In genomic region chr5:140298183-140298601, GRCh38 we compare ENCODE assay signal across 8 cellular contexts. TPM values are rescaled to one million over a fixed set of nuclear protein-coding genes. Genes with fewer than 3 reads are reported as not detected.
DNase-seq lines count a peak whose midpoint lies in the region; ATAC-seq, FAIRE-seq and TF ChIP-seq lines count a peak whose summit lies in the region.

No MANE protein-coding gene starts in this region.

- no peaks in the 10 kb centered on the region for H3K36me3 ChIP-seq in rectal smooth muscle tissue (ENCODE audit: control insufficient read depth, insufficient read depth, low read length)

- in situ Hi-C loops in G401 (cut with HindIII; ENCODE audit: low sequenced_read_pairs): no loop called here

- FAIRE-seq in RCC 7860 (lab: Jason Lieb, UNC): peak; percentile 92

- ATAC-seq in HG03139 (IDR thresholded peaks at IDR 0.05; ENCODE audit: unreplicated experiment): no peak

- no peak for TF ChIP-seq CTCF in epithelial cell of proximal tubule (conservative IDR thresholded peaks at IDR 0.05; ENCODE audit: low read depth, low read length)

- H3K27me3 ChIP-seq in rectal smooth muscle tissue (ENCODE audit: control insufficient read depth, insufficient read depth, low read length): no peaks in the 10 kb centered on the region

- TF ChIP-seq POLR2A in erythroblast (IDR thresholded peaks at IDR 0.05; ENCODE audit: low read length): no peak

- H3K4me3 ChIP-seq in epithelial cell of proximal tubule (ENCODE audit: low read depth, low read length) (no peak overlapping the region), rectal smooth muscle tissue (ENCODE audit: low read length) (no peak overlapping the region)

- DNase-seq in G401 (ENCODE audit: low spot score): peak; percentile 37
- peak; percentile 95 for DNase-seq in RCC 7860 (ENCODE audit: low spot score)
- peak; percentile 83 for DNase-seq in epithelial cell of proximal tubule (ENCODE audit: low read depth)
- DNase-seq in NCI-H526 (lab: John Stamatoyannopoulos, UW): no peak
- DNase-seq in effector CD4-positive, alpha-beta T cell: no peak
- DNase-seq in erythroblast (lab: John Stamatoyannopoulos, UW): no peak

- H3K9ac ChIP-seq in rectal smooth muscle tissue (ENCODE audit: low read length): no peak overlapping the region

- peak overlapping the region; percentile 30 for H3K27ac ChIP-seq in rectal smooth muscle tissue (ENCODE audit: low read depth, low read length)

- peaks cover 31% of the 10 kb centered on the region for H3K4me1 ChIP-seq in rectal smooth muscle tissue (ENCODE audit: control insufficient read depth, insufficient read depth, low read length)

RNA-seq across cellular contexts. Expression of gene PFDN1, which starts 4.7 kb away (rescaled TPM):
- total RNA-seq in G401 (2014; rRNA removed; shearing (Covaris generic)): 266 and 273 TPM in 2 replicates
- total RNA-seq in epithelial cell of proximal tubule: 159 and 173 TPM in 2 replicates

RNA-seq across cellular contexts. Expression of gene HBEGF, which starts 48.2 kb away (rescaled TPM):
- 28.3 and 40.1 TPM in 2 replicates for total RNA-seq in G401 (2014; rRNA removed; shearing (Covaris generic))
- total RNA-seq in epithelial cell of proximal tubule: 25.0 and 25.6 TPM in 2 replicates

Comparison
In these comparisons a context has a peak if more than half of its experiments do, and no peak if none do; other contexts are left out.
1. DNase-seq: peak in G401 (single experiment), RCC 7860 (single experiment) and epithelial cell of proximal tubule (single experiment); none in NCI-H526 (0 of 2), effector CD4-positive, alpha-beta T cell (single experiment) and erythroblast (0 of 2).